In genomic region chr10:50997461-50997860, GRCh38 we compare ENCODE assay signal across 19 cellular contexts.
"Had no signal": no experiment of that assay in that cellular context is flagged by ENCODE, and none has a peak within 500 bp of the region (broad histone marks: within the 10 kb centered on the region; RNA-seq: fewer than 3 reads in every experiment).

No MANE protein-coding gene starts in this region.

- H3K36me3 Mint-ChIP-seq: activated naive CD4-positive, alpha-beta T cell treated with anti-CD3 and anti-CD28 coated beads, Interleukin-2, amount 50 U/mL, for 72 hours; naive thymus-derived CD4-positive, alpha-beta T cell; stimulated activated memory B cell treated with anti-CD40 and anti-IgM and Interleukin-4, amounts not matched to agents 10 μg/mL and 1 μg/mL and 100 μg/mL, for 72 hours; WTC11 had no signal

- H3K9me3 Mint-ChIP-seq: activated CD8-positive, alpha-beta T cell treated with anti-CD3 and anti-CD28 coated beads for 36 hours; activated naive CD4-positive, alpha-beta T cell treated with anti-CD3 and anti-CD28 coated beads, Interleukin-2, amount 50 U/mL, for 72 hours; activated T-cell treated with anti-CD3 and anti-CD28 coated beads, Interleukin-2, amount 50 U/mL, for 4 hours; dendritic cell treated with granulocyte-macrophage colony-stimulating factor and Interleukin-4, amounts not matched to agents 40 ng/mL and 50 ng/mL, for 4 days; effector memory CD8-positive, alpha-beta T cell; stimulated activated memory B cell treated with anti-CD40 and anti-IgM and Interleukin-4, amounts not matched to agents 10 μg/mL and 1 μg/mL and 100 μg/mL, for 72 hours; WTC11 had no signal

- H3K36me3 ChIP-seq: thyroid gland, vagina had no signal

- DNase-seq: activated CD4-positive, alpha-beta T cell treated with anti-CD3 and anti-CD28 coated beads for 4 hours; activated CD8-positive, alpha-beta T cell treated with anti-CD3 and anti-CD28 coated beads for 36 hours; activated effector memory CD4-positive, alpha-beta T cell treated with anti-CD3 and anti-CD28 coated beads, Interleukin-2, amount 50 U/mL, for 16 hours; activated T-cell treated with anti-CD3 and anti-CD28 coated beads, Interleukin-2, amount 50 U/mL, for 4 hours; amniotic stem cell; cerebellar nuclear complex; effector memory CD8-positive, alpha-beta T cell; kidney glomerular epithelial cell; mucosa of descending colon; naive thymus-derived CD4-positive, alpha-beta T cell; stimulated activated CD4-positive, alpha-beta T cell treated with anti-CD3 and anti-CD28 coated beads, Interleukin-2, amount 100 ng/mL, for 48 hours; T-helper 2 cell; thyroid gland had no signal

- H3K9me3 ChIP-seq: mucosa of descending colon, thyroid gland, vagina had no signal

- H3K27me3 ChIP-seq: thyroid gland, vagina had no signal

- H3K27ac Mint-ChIP-seq: activated CD8-positive, alpha-beta T cell treated with anti-CD3 and anti-CD28 coated beads for 36 hours; activated naive CD4-positive, alpha-beta T cell treated with anti-CD3 and anti-CD28 coated beads, Interleukin-2, amount 50 U/mL, for 72 hours; dendritic cell treated with granulocyte-macrophage colony-stimulating factor and Interleukin-4, amounts not matched to agents 40 ng/mL and 50 ng/mL, for 4 days; effector memory CD8-positive, alpha-beta T cell; naive thymus-derived CD4-positive, alpha-beta T cell; stimulated activated memory B cell treated with anti-CD40 and anti-IgM and Interleukin-4, amounts not matched to agents 10 μg/mL and 1 μg/mL and 100 μg/mL, for 72 hours; WTC11 had no signal

- H3K4me3 ChIP-seq: lung, mucosa of descending colon, thyroid gland, vagina had no signal

- H3K4me1 ChIP-seq: thyroid gland had no signal

- H3K4me1 Mint-ChIP-seq: stimulated activated memory B cell treated with anti-CD40 and anti-IgM and Interleukin-4, amounts not matched to agents 10 μg/mL and 1 μg/mL and 100 μg/mL, for 72 hours had no signal

- ATAC-seq: activated CD8-positive, alpha-beta T cell treated with anti-CD3 and anti-CD28 coated beads for 36 hours; activated naive CD4-positive, alpha-beta T cell treated with anti-CD3 and anti-CD28 coated beads, Interleukin-2, amount 50 U/mL, for 72 hours; activated T-cell treated with anti-CD3 and anti-CD28 coated beads, Interleukin-2, amount 50 U/mL, for 4 hours; effector memory CD8-positive, alpha-beta T cell; mucosa of descending colon; naive thymus-derived CD4-positive, alpha-beta T cell; stimulated activated memory B cell treated with anti-CD40 and anti-IgM and Interleukin-4, amounts not matched to agents 10 μg/mL and 1 μg/mL and 100 μg/mL, for 72 hours; WTC11 had no signal

- H3K4me3 Mint-ChIP-seq: activated CD8-positive, alpha-beta T cell treated with anti-CD3 and anti-CD28 coated beads for 36 hours; activated T-cell treated with anti-CD3 and anti-CD28 coated beads, Interleukin-2, amount 50 U/mL, for 4 hours; dendritic cell treated with granulocyte-macrophage colony-stimulating factor and Interleukin-4, amounts not matched to agents 40 ng/mL and 50 ng/mL, for 4 days; effector memory CD8-positive, alpha-beta T cell; naive thymus-derived CD4-positive, alpha-beta T cell; stimulated activated memory B cell treated with anti-CD40 and anti-IgM and Interleukin-4, amounts not matched to agents 10 μg/mL and 1 μg/mL and 100 μg/mL, for 72 hours; WTC11 had no signal

- H3K27ac ChIP-seq: thyroid gland, vagina had no signal
